13 cellular contexts compared by ENCODE assay signal in the genomic region with DNA sequence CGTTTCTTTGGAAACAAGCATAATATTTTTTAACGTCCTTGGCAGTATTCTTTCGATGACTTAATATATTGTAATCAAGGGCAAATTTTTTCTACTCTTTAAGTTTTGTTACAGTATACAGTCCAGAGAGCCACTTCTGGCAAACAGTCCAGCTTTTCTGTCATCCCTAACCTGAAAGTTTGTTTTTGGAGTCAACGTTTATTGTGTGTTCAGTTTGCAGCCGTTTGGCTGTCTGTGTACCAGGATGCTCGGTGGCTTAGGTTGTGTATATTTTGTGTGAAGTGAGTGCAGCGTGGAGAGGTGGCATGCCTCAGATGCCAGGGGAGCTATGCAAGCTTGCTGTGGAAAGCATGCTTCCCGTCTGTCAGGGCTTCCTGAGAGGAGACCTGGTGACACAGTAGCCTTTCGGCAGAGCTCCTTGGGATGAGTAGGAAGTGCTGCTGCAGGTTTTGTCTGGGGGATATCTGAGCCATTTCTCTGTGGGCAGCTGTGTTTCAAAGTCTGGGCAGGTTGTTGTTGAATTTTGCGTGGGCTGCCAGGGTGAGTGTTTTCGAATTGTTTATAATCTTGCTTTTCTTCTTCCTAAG. TPM values are rescaled to one million over a fixed set of nuclear protein-coding genes. Genes with fewer than 3 reads are reported as not detected.
DNase-seq lines count a peak whose midpoint lies in the region; ATAC-seq and TF ChIP-seq lines count a peak whose summit lies in the region.
"Had no signal": no experiment of that assay in that cellular context is flagged by ENCODE, and none has a peak within 500 bp of the region (broad histone marks: within the 10 kb centered on the region; RNA-seq: fewer than 3 reads in every experiment).

No MANE protein-coding gene starts in this region.

- peaks cover 43% of the 10 kb centered on the region for H3K4me1 ChIP-seq in adipocyte (ENCODE audit: control insufficient read depth, insufficient read depth, low read length)
- H3K4me1 ChIP-seq in neural progenitor cell = no peaks in the 10 kb centered on the region

- no peaks in the 10 kb centered on the region for H3K9me3 Mint-ChIP-seq in neural progenitor cell
- H3K9me3 Mint-ChIP-seq: effector memory CD8-positive, alpha-beta T cell; naive thymus-derived CD8-positive, alpha-beta T cell had no signal

- peaks cover 6% of the 10 kb centered on the region for H3K36me3 Mint-ChIP-seq in neural progenitor cell
- H3K36me3 Mint-ChIP-seq: naive thymus-derived CD8-positive, alpha-beta T cell had no signal

- no peak overlapping the region for H2AFZ ChIP-seq in neural progenitor cell (replicated peaks)

- H3K9ac ChIP-seq in adipocyte (ENCODE audit: low read length) = peak overlapping the region; percentile 78
- no peak overlapping the region for H3K9ac ChIP-seq in neural progenitor cell

- H3F3A ChIP-seq in neural progenitor cell (ENCODE audit: low read depth) = no peaks in the 10 kb centered on the region

- ATAC-seq in HG02970 (IDR thresholded peaks at IDR 0.05; ENCODE audit: low FRiP score, unreplicated experiment) (no peak), HG02678 (IDR thresholded peaks at IDR 0.05; ENCODE audit: unreplicated experiment) (no peak)
- ATAC-seq: effector memory CD8-positive, alpha-beta T cell; GM12878; naive thymus-derived CD8-positive, alpha-beta T cell had no signal

- no peak for DNase-seq in AG04450 (ENCODE audit: low read depth, low spot score)
- DNase-seq in adipocyte (ENCODE audit: low read depth) = peak; percentile 77
- peak; percentile 68 for DNase-seq in glomerular visceral epithelial cell (ENCODE audit: extremely low spot score)
- peak; percentile 11 for DNase-seq in neural progenitor cell (ENCODE audit: low spot score)
- DNase-seq in stimulated activated CD4-positive, alpha-beta T cell treated with anti-CD3 and anti-CD28 coated beads, Interleukin-15, amount 100 ng/mL, for 24 hours = no peak
- no peak for DNase-seq in SW480 (ENCODE audit: low spot score)
- DNase-seq: effector memory CD8-positive, alpha-beta T cell; naive thymus-derived CD8-positive, alpha-beta T cell; NCI-H146; SIG-M5 had no signal

- TF ChIP-seq CTCF in AG04450 (IDR thresholded peaks at IDR 0.05; ENCODE audit: low read depth, low read length) (no peak), neural progenitor cell (IDR thresholded peaks at IDR 0.05) (no peak)

- H3K9me3 ChIP-seq in AG04450 (ENCODE audit: control insufficient read depth, insufficient read depth, low read length) (no peaks in the 10 kb centered on the region), adipocyte (ENCODE audit: control insufficient read depth, low read length) (no peaks in the 10 kb centered on the region), neural progenitor cell (ENCODE audit: low read depth) (no peaks in the 10 kb centered on the region)

- no peaks in the 10 kb centered on the region for H4K20me1 ChIP-seq in neural progenitor cell (ENCODE audit: low read depth)

- H3K79me2 ChIP-seq in neural progenitor cell (ENCODE audit: low read depth) = no peaks in the 10 kb centered on the region

- H3K27ac ChIP-seq in AG04450 (ENCODE audit: low read depth, low read length) (peak overlapping the region; percentile 54), neural progenitor cell (no peak overlapping the region)

- H3K27me3 Mint-ChIP-seq in neural progenitor cell (ENCODE audit: insufficient read depth, low read depth) = no peaks in the 10 kb centered on the region
- H3K27me3 Mint-ChIP-seq: effector memory CD8-positive, alpha-beta T cell had no signal

- H3K27ac Mint-ChIP-seq in neural progenitor cell = peak overlapping the region; percentile 12
- H3K27ac Mint-ChIP-seq: effector memory CD8-positive, alpha-beta T cell; naive thymus-derived CD8-positive, alpha-beta T cell had no signal

- POLR2A ChIA-PET in AG04450 (lab: Yijun Ruan, JAX) = interaction anchor here (1.0 to 2.1 kb wide), 3 partner anchors 10 to 62 kb away, joined by 3 to 17 read pairs (median 6); no protein-coding TSS in a partner anchor

- H3K4me1 Mint-ChIP-seq in neural progenitor cell = peaks cover 21% of the 10 kb centered on the region
- H3K4me1 Mint-ChIP-seq: naive thymus-derived CD8-positive, alpha-beta T cell had no signal

- peak overlapping the region; percentile 40 for H3K4me3 ChIP-seq in AG04450 (ENCODE audit: low read depth, low read length)
- H3K4me3 ChIP-seq in adipocyte (ENCODE audit: low read length) = peak overlapping the region; percentile 70
- no peak overlapping the region for H3K4me3 ChIP-seq in neural progenitor cell
- H3K4me3 ChIP-seq: GM12878 had no signal

- H3K27me3 ChIP-seq in AG04450 (ENCODE audit: control insufficient read depth, insufficient read depth, low read length) = no peaks in the 10 kb centered on the region
- no peaks in the 10 kb centered on the region for H3K27me3 ChIP-seq in adipocyte (replicated peaks; ENCODE audit: control insufficient read depth, insufficient read depth, low read length)
- no peaks in the 10 kb centered on the region for H3K27me3 ChIP-seq in neural progenitor cell

- H3K4me2 ChIP-seq in neural progenitor cell = no peak overlapping the region

- CTCF ChIA-PET in AG04450 (lab: Charles Lee) = interaction anchor here (1.1 to 3.2 kb wide), 3 partner anchors 11 to 120 kb away, joined by 5 to 24 read pairs (median 20); no protein-coding TSS in a partner anchor

- no peak overlapping the region for H3K4me3 Mint-ChIP-seq in neural progenitor cell
- H3K4me3 Mint-ChIP-seq: effector memory CD8-positive, alpha-beta T cell; naive thymus-derived CD8-positive, alpha-beta T cell had no signal

- H3K36me3 ChIP-seq in adipocyte (ENCODE audit: control insufficient read depth, insufficient read depth, low read length, severe bottlenecking) (no peaks in the 10 kb centered on the region), neural progenitor cell (no peaks in the 10 kb centered on the region)

RNA-seq across cellular contexts. Expression of gene MAP3K20, which starts 14.7 kb away (rescaled TPM):
- polyA plus RNA-seq in AG04450 (2011; rRNA removed) = 59.8 and 74.6 TPM in 2 replicates
- polyA minus RNA-seq in AG04450 (2011; rRNA and poly(A)+ RNA removed) = 54.5 and 83.6 TPM in 2 replicates
- total RNA-seq in neural progenitor cell (ENCODE audit: low replicate concordance) = 10.7 and 18.0 TPM in 2 replicates

Comparison
In these comparisons a context has a peak if more than half of its experiments do, and no peak if none do; other contexts are left out.
1. DNase-seq: peak in adipocyte (single experiment), glomerular visceral epithelial cell (single experiment) and neural progenitor cell (single experiment); none in AG04450 (single experiment), stimulated activated CD4-positive, alpha-beta T cell treated with anti-CD3 and anti-CD28 coated beads, Interleukin-15, amount 100 ng/mL, for 24 hours (single experiment) and SW480 (single experiment).